In genomic region chr9:87613265-87614111, GRCh38 we compare ENCODE assay signal across 1 cellular context.
A peak's percentile ranks its signal among the peaks of the same experiment; 100 is the strongest.
TF ChIP-seq lines count a peak whose summit lies in the region.

No MANE protein-coding gene starts in this region.

TF ChIP-seq in HepG2, 621 proteins besides CTCF, POLR2A, EP300 and RAD21 (continued from another document and continues in another):
- TF ChIP-seq ZBTB43 (CRISPR knock-in tag; conservative IDR thresholded peaks at IDR 0.05) (peak; percentile 22; the same call in 1 of the 2 replicates), HNRNPK (IDR thresholded peaks at IDR 0.05; ENCODE audit: low read depth, low read length, poor library complexity, severe bottlenecking) (no peak), PLSCR1 (CRISPR knock-in tag; IDR thresholded peaks at IDR 0.05; ENCODE audit: borderline replicate concordance) (no peak), PLRG1 (conservative IDR thresholded peaks at IDR 0.05) (no peak), ZNF879 (CRISPR knock-in tag; IDR thresholded peaks at IDR 0.05) (no peak), ZNF746 (CRISPR knock-in tag; IDR thresholded peaks at IDR 0.05) (no peak), NR2F1 (CRISPR knock-in tag; IDR thresholded peaks at IDR 0.05) (no peak), SMAD1 (CRISPR knock-in tag; IDR thresholded peaks at IDR 0.05; ENCODE audit: borderline replicate concordance, low read depth) (no peak), ZBTB44 (CRISPR knock-in tag; IDR thresholded peaks at IDR 0.05) (no peak), NCOA5 (CRISPR knock-in tag; IDR thresholded peaks at IDR 0.05) (no peak), REL (CRISPR knock-in tag; conservative IDR thresholded peaks at IDR 0.05) (no peak), TP53 (CRISPR knock-in tag; conservative IDR thresholded peaks at IDR 0.05) (no peak), NFAT5 (CRISPR knock-in tag; IDR thresholded peaks at IDR 0.05) (no peak), ZNF773 (CRISPR knock-in tag; IDR thresholded peaks at IDR 0.05; ENCODE audit: borderline replicate concordance) (no peak), FOXM1 (CRISPR knock-in tag; IDR thresholded peaks at IDR 0.05) (no peak), IRF9 (CRISPR knock-in tag; IDR thresholded peaks at IDR 0.05; ENCODE audit: borderline replicate concordance) (no peak), ZNF556 (CRISPR knock-in tag; IDR thresholded peaks at IDR 0.05; ENCODE audit: borderline replicate concordance) (no peak), TEF (CRISPR knock-in tag; IDR thresholded peaks at IDR 0.05) (no peak), HOXA7 (CRISPR knock-in tag; IDR thresholded peaks at IDR 0.05) (no peak), ATF3 (CRISPR knock-in tag; IDR thresholded peaks at IDR 0.05) (no peak), ZFAT (CRISPR knock-in tag; conservative IDR thresholded peaks at IDR 0.05) (no peak), MEF2D (CRISPR knock-in tag; IDR thresholded peaks at IDR 0.05) (peak; percentile 61; the same call in 1 of the 2 replicates), FOXC1 (CRISPR knock-in tag; IDR thresholded peaks at IDR 0.05; ENCODE audit: borderline replicate concordance) (no peak), KDM2A (CRISPR knock-in tag; IDR thresholded peaks at IDR 0.05; ENCODE audit: borderline replicate concordance, low read depth) (no peak), RXRB (CRISPR knock-in tag; IDR thresholded peaks at IDR 0.05; ENCODE audit: borderline replicate concordance) (peak; percentile 66; the same call in 1 of the 2 replicates), ZNF362 (CRISPR knock-in tag; IDR thresholded peaks at IDR 0.05; ENCODE audit: borderline replicate concordance) (no peak), ZBTB8A (CRISPR knock-in tag; IDR thresholded peaks at IDR 0.05; ENCODE audit: borderline replicate concordance, low read depth) (no peak), MBNL3 (CRISPR knock-in tag; conservative IDR thresholded peaks at IDR 0.05) (no peak), HOXA9 (CRISPR knock-in tag; IDR thresholded peaks at IDR 0.05; ENCODE audit: borderline replicate concordance) (no peak), ZNF18 (CRISPR knock-in tag; IDR thresholded peaks at IDR 0.05; ENCODE audit: insufficient replicate concordance) (no peak), ZNF83 (CRISPR knock-in tag; IDR thresholded peaks at IDR 0.05; ENCODE audit: borderline replicate concordance) (no peak), ZNF589 (CRISPR knock-in tag; conservative IDR thresholded peaks at IDR 0.05) (no peak), ZXDC (CRISPR knock-in tag; IDR thresholded peaks at IDR 0.05) (no peak), REPIN1 (CRISPR knock-in tag; IDR thresholded peaks at IDR 0.05; ENCODE audit: borderline replicate concordance, low read depth) (no peak), ETV6 (CRISPR knock-in tag; conservative IDR thresholded peaks at IDR 0.05) (no peak), ZNF24 (IDR thresholded peaks at IDR 0.05) (no peak), CREM (IDR thresholded peaks at IDR 0.05) (peak; percentile 76), CREM (CRISPR knock-in tag; IDR thresholded peaks at IDR 0.05) (no peak), SIN3A (IDR thresholded peaks at IDR 0.05; ENCODE audit: borderline replicate concordance, low read depth, low read length) (no peak), SALL1 (CRISPR knock-in tag; IDR thresholded peaks at IDR 0.05) (peak; percentile 82; the same call in 1 of the 2 replicates), ZBTB2 (CRISPR knock-in tag; IDR thresholded peaks at IDR 0.05; ENCODE audit: low read depth) (no peak), THRA (CRISPR knock-in tag; IDR thresholded peaks at IDR 0.05; ENCODE audit: borderline replicate concordance) (peak; percentile 47; the same call in 1 of the 2 replicates), ZNF432 (CRISPR knock-in tag; IDR thresholded peaks at IDR 0.05; ENCODE audit: borderline replicate concordance) (no peak), ZSCAN29 (CRISPR knock-in tag; conservative IDR thresholded peaks at IDR 0.05) (no peak), SOX5 (CRISPR knock-in tag; IDR thresholded peaks at IDR 0.05; ENCODE audit: borderline replicate concordance) (peak; percentile 85)
